ENCODE assay signal across 9 cellular contexts in genomic region chr6:91611190-91611589, GRCh38.
"Had no signal": no experiment of that assay in that cellular context is flagged by ENCODE, and none has a peak within 500 bp of the region (broad histone marks: within the 10 kb centered on the region; RNA-seq: fewer than 3 reads in every experiment).

No MANE protein-coding gene starts in this region.

- ATAC-seq: GM23338, HCT116 had no signal

- H3K4me1 ChIP-seq: HAP-1 had no signal

- FAIRE-seq: H54 had no signal

- H3K36me3 ChIP-seq: HAP-1 had no signal

- H3K9me3 ChIP-seq: HAP-1 had no signal

- DNase-seq: GOT3, H7, H9, HCEC 1CT, HFFc6 had no signal

- H3K4me2 ChIP-seq: GM23338 had no signal

- H3K4me3 ChIP-seq: GM23338, HAP-1 had no signal

- H2AFZ ChIP-seq: GM23338 had no signal
